Comparison of ENCODE assay signal across 8 cellular contexts in genomic region chr6:5260661-5261544, GRCh38. TPM values are rescaled to one million over a fixed set of nuclear protein-coding genes. Genes with fewer than 3 reads are reported as not detected.
A peak's percentile ranks its signal among the peaks of the same experiment; 100 is the strongest.
DNase-seq lines count a peak whose midpoint lies in the region; ATAC-seq, FAIRE-seq and TF ChIP-seq lines count a peak whose summit lies in the region.

Gene FARS2 (plus strand): TSS chr6:5261513.
Gene LYRM4 (minus strand): TSS chr6:5260950. CDS start chr6:5260733, 217 bp downstream.

- peak within 1 kb of the TSS; percentile 89 to 94 (median 92) for H3K27ac ChIP-seq in esophagus muscularis mucosa (replicated peaks in 1 of 4)

- TF ChIP-seq POLR2A in esophagus muscularis mucosa (IDR thresholded peaks at IDR 0.05; ENCODE audit: low read depth): no peak

- peak within 1 kb of the TSS; percentile 99 for H3K27ac Mint-ChIP-seq in activated T-cell treated with anti-CD3 and anti-CD28 coated beads, Interleukin-2, amount 50 U/mL, for 72 hours

- no peak for TF ChIP-seq EP300 in esophagus muscularis mucosa (IDR thresholded peaks at IDR 0.05)

- peaks cover 0 to 18% (median 0%) of the 10 kb centered on the region in 4 donors for H3K36me3 ChIP-seq in esophagus muscularis mucosa

- peaks cover 7 to 10% of the 10 kb centered on the region in 2 donors for H3K36me3 Mint-ChIP-seq in activated T-cell treated with anti-CD3 and anti-CD28 coated beads, Interleukin-2, amount 50 U/mL, for 72 hours (ENCODE audit: insufficient read depth in 2 of 2)

- 0% methylated on average over 24 of the region's 85 CpGs for WGBS in esophagus muscularis mucosa

- peak within 1 kb of the TSS; percentile 72 to 82 (median 75) for H3K4me3 ChIP-seq in esophagus muscularis mucosa

- peak in 1 of 3 experiments; percentile 49 for TF ChIP-seq CTCF in esophagus muscularis mucosa (IDR thresholded peaks at IDR 0.05)

- intact Hi-C loops in esophagus muscularis mucosa (cut with DNase I): loop anchor here (5.0 to 10.0 kb wide), 2 partner anchors 119 to 256 kb away; partner anchors contain the start of gene RPP40

- H3K4me1 ChIP-seq in esophagus muscularis mucosa: peaks cover 17 to 26% (median 24%) of the 10 kb centered on the region in 4 donors

- FAIRE-seq in RCC 7860 (lab: Jason Lieb, UNC): no peak

- DNase-seq in DMS53 treated with DMSO at 0.1 percent for 48 hours (lab: John Stamatoyannopoulos, UW; ENCODE audit: unreplicated experiment) (peak; percentile 84), KG1 (lab: John Stamatoyannopoulos, UW) (peak; percentile 95), RCC 7860 (ENCODE audit: low spot score) (peak; percentile 57), esophagus muscularis mucosa (ENCODE audit: extremely low spot score) (peak; percentile 97), myocyte (ENCODE audit: low read depth) (peak; percentile 93)
- DNase-seq in activated T-cell treated with anti-CD3 and anti-CD28 coated beads, Interleukin-2, amount 50 U/mL, for 72 hours: peak; percentile 92 to 94
- DNase-seq in stimulated activated CD8-positive, alpha-beta memory T cell treated with anti-CD3 and anti-CD28 coated beads, Interleukin-7, amount 100 ng/mL, for 4 hours (ENCODE audit: low read depth in 2 of 2): peak; percentile 80 to 90

- no peaks in the 10 kb centered on the region for H3K9me3 ChIP-seq in esophagus muscularis mucosa

- no peaks in the 10 kb centered on the region for H3K27me3 Mint-ChIP-seq in activated T-cell treated with anti-CD3 and anti-CD28 coated beads, Interleukin-2, amount 50 U/mL, for 72 hours (ENCODE audit: low read depth)

- H3K4me1 Mint-ChIP-seq in activated T-cell treated with anti-CD3 and anti-CD28 coated beads, Interleukin-2, amount 50 U/mL, for 72 hours (ENCODE audit: low read depth): peaks cover 57% of the 10 kb centered on the region

- H3K27me3 ChIP-seq in esophagus muscularis mucosa: no peaks in the 10 kb centered on the region

- peak; percentile 73 for ATAC-seq in GM21737 (IDR thresholded peaks at IDR 0.05; ENCODE audit: unreplicated experiment)
- peak; percentile 79 to 81 for ATAC-seq in activated T-cell treated with anti-CD3 and anti-CD28 coated beads, Interleukin-2, amount 50 U/mL, for 72 hours (replicated peaks in 1 of 2)

- H3K9me3 Mint-ChIP-seq in activated T-cell treated with anti-CD3 and anti-CD28 coated beads, Interleukin-2, amount 50 U/mL, for 72 hours: no peaks in the 10 kb centered on the region

- H3K4me3 Mint-ChIP-seq in activated T-cell treated with anti-CD3 and anti-CD28 coated beads, Interleukin-2, amount 50 U/mL, for 72 hours: peak within 1 kb of the TSS; percentile 96 to 99

RNA-seq across cellular contexts. Expression of gene FARS2, which starts in this region (rescaled TPM):
- total RNA-seq in activated T-cell treated with anti-CD3 and anti-CD28 coated beads, Interleukin-2, amount 50 U/mL, for 72 hours: 10 to 100 TPM; 23.9 to 26.0 TPM
- 10 to 100 TPM; 10.6 to 24.9 (median 15.2) TPM for total RNA-seq in esophagus muscularis mucosa
- 7.3 and 10.1 TPM in 2 replicates for total RNA-seq in myocyte
- 13.3 TPM for polyA plus RNA-seq in myocyte (2012)

RNA-seq across cellular contexts. Expression of gene LYRM4, which starts in this region (rescaled TPM):
- total RNA-seq in activated T-cell treated with anti-CD3 and anti-CD28 coated beads, Interleukin-2, amount 50 U/mL, for 72 hours: 10 to 100 TPM; 28.4 to 38.3 TPM
- total RNA-seq in esophagus muscularis mucosa: 10 to 100 TPM; 16.9 to 20.9 (median 18.4) TPM
- 16.4 and 20.9 TPM in 2 replicates for total RNA-seq in myocyte
- 28.1 TPM for polyA plus RNA-seq in myocyte (2012)

Comparison
In these comparisons a context has a peak if more than half of its experiments do, and no peak if none do; other contexts are left out.
1. Peak in every context shown above with its lines: DNase-seq, ATAC-seq, H3K4me3 ChIP-seq and H3K27ac ChIP-seq.